Comparison of ENCODE assay signal across 21 cellular contexts in genomic region chr14:63881926-63882325, GRCh38. TPM values are rescaled to one million over a fixed set of nuclear protein-coding genes. Genes with fewer than 3 reads are reported as not detected.
A peak's percentile ranks its signal among the peaks of the same experiment; 100 is the strongest.
DNase-seq lines count a peak whose midpoint lies in the region; ATAC-seq and TF ChIP-seq lines count a peak whose summit lies in the region.
"Had no signal": no experiment of that assay in that cellular context is flagged by ENCODE, and none has a peak within 500 bp of the region (broad histone marks: within the 10 kb centered on the region; RNA-seq: fewer than 3 reads in every experiment).

No MANE protein-coding gene starts in this region.

- H3K36me3 ChIP-seq in thyroid gland: no peaks in the 10 kb centered on the region

- H3K4me1 Mint-ChIP-seq in central memory CD8-positive, alpha-beta T cell: peaks cover 66% of the 10 kb centered on the region

- H3K4me1 ChIP-seq in thyroid gland: peaks cover 7 to 21% of the 10 kb centered on the region in 2 donors

- H3K9me3 Mint-ChIP-seq in central memory CD8-positive, alpha-beta T cell: no peaks in the 10 kb centered on the region
- H3K9me3 Mint-ChIP-seq: CD8-positive, alpha-beta memory T cell; HFFc6 had no signal

- H3K27me3 Mint-ChIP-seq in central memory CD8-positive, alpha-beta T cell: no peaks in the 10 kb centered on the region
- H3K27me3 Mint-ChIP-seq: CD8-positive, alpha-beta memory T cell had no signal

- H3K4me3 Mint-ChIP-seq in central memory CD8-positive, alpha-beta T cell: no peak overlapping the region
- H3K4me3 Mint-ChIP-seq: CD8-positive, alpha-beta memory T cell; HFFc6 had no signal

- H3K36me3 Mint-ChIP-seq in central memory CD8-positive, alpha-beta T cell (ENCODE audit: insufficient read depth): peaks cover 12% of the 10 kb centered on the region

- no peak for TF ChIP-seq CTCF in thyroid gland (IDR thresholded peaks at IDR 0.05)

- no peak for ATAC-seq in central memory CD8-positive, alpha-beta T cell (replicated peaks; ENCODE audit: extremely low read depth, poor library complexity, severe bottlenecking)
- no peak for ATAC-seq in GM21576 (IDR thresholded peaks at IDR 0.05; ENCODE audit: unreplicated experiment)
- no peak for ATAC-seq in GM21619 (IDR thresholded peaks at IDR 0.05; ENCODE audit: unreplicated experiment)
- ATAC-seq: HepG2, Panc1 had no signal

- no peak overlapping the region for H3K27ac ChIP-seq in thyroid gland
- H3K27ac ChIP-seq: BLaER1 had no signal

- no peaks in the 10 kb centered on the region for H3K27me3 ChIP-seq in thyroid gland
- H3K27me3 ChIP-seq: BLaER1 had no signal

- DNase-seq in SIG-M5 treated with dmso at 0.1 percent for 504 hours (lab: John Stamatoyannopoulos, UW; ENCODE audit: unreplicated experiment) (peak; percentile 23), SIG-M5 (lab: John Stamatoyannopoulos, UW) (no peak), NOMO-1 treated with DMSO at 0.1 percent for 48 hours (lab: John Stamatoyannopoulos, UW; ENCODE audit: unreplicated experiment) (peak; percentile 6), thyroid gland (no peak), SHP77 treated with DMSO at 0.1 percent for 48 hours (lab: John Stamatoyannopoulos, UW) (no peak)
- DNase-seq in central memory CD8-positive, alpha-beta T cell (ENCODE audit: low spot score in 2 of 2): no peak
- DNase-seq: CD8-positive, alpha-beta memory T cell; DMS79; H7; HFFc6; KG1; NCI-H1092 treated with DMSO at 0.1 percent for 48 hours; NCI-H2081; NCI-H510A; NCI-H774; SW 1271 had no signal

- intact Hi-C loops in thyroid gland (cut with DNase I): no loop called here

- 74% methylated on average over 5 of the region's 5 CpGs for WGBS in thyroid gland, 2 donors

- peak overlapping the region; percentile 85 for H3K27ac Mint-ChIP-seq in central memory CD8-positive, alpha-beta T cell (ENCODE audit: low read depth)
- H3K27ac Mint-ChIP-seq: HFFc6 had no signal

- no peak for TF ChIP-seq POLR2A in thyroid gland (IDR thresholded peaks at IDR 0.05)

- no peaks in the 10 kb centered on the region for H3K9me3 ChIP-seq in thyroid gland
- H3K9me3 ChIP-seq: BLaER1 had no signal

- H3K4me3 ChIP-seq in thyroid gland (replicated peaks in 1 of 3): no peak overlapping the region
- H3K4me3 ChIP-seq: BLaER1 had no signal

RNA-seq across cellular contexts. Expression of gene SYNE2, which starts 29.1 kb away (rescaled TPM):
- 100 to 1,000 TPM; 314 to 379 (median 342) TPM for total RNA-seq in thyroid gland

Comparison
In these comparisons a context has a peak if more than half of its experiments do, and no peak if none do; other contexts are left out.
1. DNase-seq: peak in SIG-M5 treated with dmso at 0.1 percent for 504 hours (single experiment) and NOMO-1 treated with DMSO at 0.1 percent for 48 hours (single experiment); none in SIG-M5 (single experiment), central memory CD8-positive, alpha-beta T cell (0 of 2), thyroid gland (0 of 2) and SHP77 treated with DMSO at 0.1 percent for 48 hours (single experiment).